ENCODE assay signal across 11 cellular contexts in genomic region chr1:184299076-184299790, GRCh38.
DNase-seq lines count a peak whose midpoint lies in the region; ATAC-seq, FAIRE-seq and TF ChIP-seq lines count a peak whose summit lies in the region.
"Had no signal": no experiment of that assay in that cellular context is flagged by ENCODE, and none has a peak within 500 bp of the region (broad histone marks: within the 10 kb centered on the region; RNA-seq: fewer than 3 reads in every experiment).

No MANE protein-coding gene starts in this region.

- H3K79me1 ChIP-seq in H1 (ENCODE audit: low read depth, low read length) = no peaks in the 10 kb centered on the region

- H3K27ac ChIP-seq in H1 (ENCODE audit: low read depth, low read length) (no peak overlapping the region), uterus (peak overlapping the region in 1 of 2 donors; percentile 43)
- H3K27ac ChIP-seq: parathyroid adenoma had no signal

- intact Hi-C loops in sciatic nerve (cut with DNase I) = no loop called here
- intact Hi-C loops in uterus (cut with DNase I; ENCODE audit: low total_unique reads) = no loop called here

- no peak overlapping the region for H3K23ac ChIP-seq in H1 (ENCODE audit: insufficient read length)

- ATAC-seq in sciatic nerve = peak; percentile 30
- ATAC-seq: gastrocnemius medialis, T-helper 17 cell had no signal

- TF ChIP-seq POLR2A in H1 (IDR thresholded peaks at IDR 0.05; ENCODE audit: control extremely low read depth in 1 of 2, low read depth in 2 of 2, low read length in 2 of 2) (no peak), uterus (IDR thresholded peaks at IDR 0.05) (no peak)

- H3K79me2 ChIP-seq in H1 (ENCODE audit: control insufficient read depth in 1 of 2, insufficient read depth in 2 of 2, low read length in 2 of 2) = no peaks in the 10 kb centered on the region
- H3K79me2 ChIP-seq: parathyroid adenoma had no signal

- no peaks in the 10 kb centered on the region for H3K36me3 ChIP-seq in H7 (replicated peaks; ENCODE audit: control insufficient read depth, insufficient read depth, low read length)
- no peaks in the 10 kb centered on the region for H3K36me3 ChIP-seq in H1 (ENCODE audit: control insufficient read depth in 2 of 4, insufficient read depth in 4 of 4, low read length in 3 of 4)
- H3K36me3 ChIP-seq in uterus = no peaks in the 10 kb centered on the region
- H3K36me3 ChIP-seq: gastrocnemius medialis had no signal

- no peaks in the 10 kb centered on the region for H3K9me3 ChIP-seq in H1 (ENCODE audit: insufficient read depth in 2 of 2, low read depth in 1 of 2, low read length in 1 of 2)
- no peaks in the 10 kb centered on the region for H3K9me3 ChIP-seq in uterus
- H3K9me3 ChIP-seq: gastrocnemius medialis had no signal

- DNase-seq in H7 = peak; percentile 2
- peak; percentile 88 to 94 for DNase-seq in NCI-H524 (lab: John Stamatoyannopoulos, UW)
- no peak for DNase-seq in H1 (ENCODE audit: low read depth in 1 of 2, low spot score in 2 of 2)
- DNase-seq in sciatic nerve (ENCODE audit: low spot score) = no peak
- no peak for DNase-seq in uterus
- no peak for DNase-seq in activated CD4-positive, alpha-beta T cell treated with anti-CD3 and anti-CD28 coated beads for 48 hours
- no peak for DNase-seq in SIG-M5 treated with dmso at 0.1 percent for 504 hours (lab: John Stamatoyannopoulos, UW; ENCODE audit: unreplicated experiment)
- DNase-seq: activated effector memory CD4-positive, alpha-beta T cell treated with anti-CD3 and anti-CD28 coated beads, Interleukin-2, amount 50 U/mL, for 16 hours; gastrocnemius medialis; T-helper 17 cell had no signal

- no peak overlapping the region for H2BK12ac ChIP-seq in H1 (ENCODE audit: low read depth, low read length)

- H3K14ac ChIP-seq in H1 (ENCODE audit: insufficient read length) = no peak overlapping the region

- no peak overlapping the region for H2BK120ac ChIP-seq in H1 (replicated peaks; ENCODE audit: low read depth, low read length)

- H3K27me3 ChIP-seq in H7 (ENCODE audit: control insufficient read depth, insufficient read depth, low read length) (no peaks in the 10 kb centered on the region), H1 (replicated peaks in 1 of 4; ENCODE audit: control insufficient read depth in 3 of 4, extremely low read depth in 1 of 4, insufficient read depth in 3 of 4, low read length in 3 of 4) (no peaks in the 10 kb centered on the region), uterus (no peaks in the 10 kb centered on the region)
- H3K27me3 ChIP-seq: gastrocnemius medialis had no signal

- no peak overlapping the region for H4K5ac ChIP-seq in H1 (ENCODE audit: insufficient read length, low read depth, low read length)

- H2AFZ ChIP-seq in H1 (ENCODE audit: low read length) = 0 out of 2 replicates have a peak overlapping the region, but pooled peaks have one; percentile 62
- H2AFZ ChIP-seq: parathyroid adenoma had no signal

- H3K4me1 ChIP-seq in H1 (replicated peaks in 1 of 4; ENCODE audit: control insufficient read depth in 3 of 4, insufficient read depth in 4 of 4, low read length in 3 of 4) (peaks cover 0 to 8% (median 6%) of the 10 kb centered on the region in 4 experiments; a peak in 4 of 7 replicates), uterus (no peaks in the 10 kb centered on the region)
- H3K4me1 ChIP-seq: parathyroid adenoma had no signal

- H3K4me2 ChIP-seq in H1 (ENCODE audit: insufficient read depth in 1 of 2, low read depth in 2 of 2, low read length in 2 of 2) = no peak overlapping the region

- H3K4me3 ChIP-seq in H7 (ENCODE audit: insufficient read depth, low read depth, low read length) (no peak overlapping the region), H1 (ENCODE audit: extremely low read depth in 1 of 4, insufficient read depth in 2 of 4, low read depth in 3 of 4, low read length in 4 of 4) (no peak overlapping the region), uterus (no peak overlapping the region)
- H3K4me3 ChIP-seq: gastrocnemius medialis had no signal

- H4K8ac ChIP-seq in H1 (ENCODE audit: extremely low read depth, insufficient read depth, low read length) = no peak overlapping the region

- H3K4ac ChIP-seq in H1 (replicated peaks; ENCODE audit: insufficient read length, low read depth, low read length) = no peak overlapping the region

- 0 out of 7 replicates have a peak overlapping the region, but pooled peaks of 1 of the 4 experiments have one; percentile 4 for H3K9ac ChIP-seq in H1 (replicated peaks in 1 of 4; ENCODE audit: extremely low read depth in 1 of 4, low read depth in 3 of 4, low read length in 3 of 4)
- H3K9ac ChIP-seq: parathyroid adenoma had no signal

- no peak overlapping the region for H3K56ac ChIP-seq in H1 (replicated peaks; ENCODE audit: insufficient read length, low read depth, low read length)

- no peak for FAIRE-seq in H1 (lab: Jason Lieb, UNC)

- no peak overlapping the region for H4K91ac ChIP-seq in H1 (replicated peaks; ENCODE audit: insufficient read length, low read length)

- H4K20me1 ChIP-seq in H1 (replicated peaks in 1 of 2; ENCODE audit: control insufficient read depth in 1 of 2, insufficient read depth in 2 of 2, low read length in 2 of 2) = no peaks in the 10 kb centered on the region

- no peak overlapping the region for H2BK5ac ChIP-seq in H1 (ENCODE audit: low read depth, low read length)

- TF ChIP-seq EP300 in H1 (IDR thresholded peaks at IDR 0.05; ENCODE audit: borderline replicate concordance in 1 of 2, low read depth in 2 of 2, low read length in 2 of 2) = no peak

- no peak overlapping the region for H2BK20ac ChIP-seq in H1 (ENCODE audit: low read length)

- POLR2A ChIA-PET in H1 (lab: Charles Lee; ENCODE audit: partially characterized antibody) = no interaction called here

- no peak overlapping the region; the same call in 1 of the 2 replicates for H3K18ac ChIP-seq in H1 (ENCODE audit: extremely low read depth, low read length)

- H2AK5ac ChIP-seq in H1 (ENCODE audit: low read depth, low read length) = no peak overlapping the region

- H2BK15ac ChIP-seq in H1 (ENCODE audit: low read length) = no peak overlapping the region

- CTCF ChIA-PET in H1 (lab: Charles Lee; ENCODE audit: partially characterized antibody) = interaction anchor here (1.0 to 1.1 kb wide), 2 partner anchors 9 to 12 kb away, joined by 3 to 4 read pairs; no protein-coding TSS in a partner anchor

- TF ChIP-seq CTCF in H1 (IDR thresholded peaks at IDR 0.05; ENCODE audit: control extremely low read depth in 1 of 3, insufficient read depth in 1 of 3, low read depth in 1 of 3, low read length in 3 of 3) = no peak
- no peak for TF ChIP-seq CTCF in uterus (IDR thresholded peaks at IDR 0.05)

- TF ChIP-seq RAD21 in H1 (IDR thresholded peaks at IDR 0.05 in 1 of 2, conservative IDR thresholded peaks at IDR 0.05 in 1 of 2; ENCODE audit: low read depth in 2 of 2, low read length in 2 of 2) = no peak

- H3K23me2 ChIP-seq in H1 (ENCODE audit: low read depth, low read length) = no peaks in the 10 kb centered on the region

- WGBS in H1 (ENCODE audit: extremely low coverage in 1 of 2, insufficient coverage in 1 of 2, insufficient read length in 1 of 2, insufficient replicate concordance in 2 of 2, low coverage in 1 of 2, low lambda C conversion rate in 2 of 2, missing lambda C conversion rate in 1 of 2), 2 experiments = 86% methylated on average over 6 of the region's 6 CpGs; no CpG with 5 or more reads in 1 of the 2 experiments

TF ChIP-seq in H1, 55 proteins besides CTCF, POLR2A, EP300 and RAD21 (continues in another document):
- TF ChIP-seq KDM4A (IDR thresholded peaks at IDR 0.05; ENCODE audit: low read depth, low read length, severe bottlenecking) (no peak), TEAD4 (IDR thresholded peaks at IDR 0.05; ENCODE audit: low read depth, low read length) (no peak), KDM1A (IDR thresholded peaks at IDR 0.05; ENCODE audit: borderline replicate concordance, low read length) (no peak), ZNF274 (IDR thresholded peaks at IDR 0.05; ENCODE audit: borderline replicate concordance, extremely low read depth, low read length) (no peak), FOSL1 (IDR thresholded peaks at IDR 0.05; ENCODE audit: insufficient read depth, low read depth, low read length) (no peak), JUND (IDR thresholded peaks at IDR 0.05; ENCODE audit: low read length) (no peak), GTF2F1 (IDR thresholded peaks at IDR 0.05; ENCODE audit: borderline replicate concordance, low read depth, low read length) (no peak), MAFK (IDR thresholded peaks at IDR 0.05; ENCODE audit: low read depth, low read length) (no peak), NRF1 (IDR thresholded peaks at IDR 0.05; ENCODE audit: low read depth, low read length) (no peak), ATF3 (IDR thresholded peaks at IDR 0.05; ENCODE audit: insufficient read depth, low read depth, low read length) (no peak), GABPA (IDR thresholded peaks at IDR 0.05; ENCODE audit: borderline replicate concordance, insufficient read depth, low read length) (no peak), KDM5A (IDR thresholded peaks at IDR 0.05; ENCODE audit: low read length) (no peak), CBX5 (IDR thresholded peaks at IDR 0.05; ENCODE audit: low read depth, low read length) (no peak)
- TF ChIP-seq, protein P1, sequence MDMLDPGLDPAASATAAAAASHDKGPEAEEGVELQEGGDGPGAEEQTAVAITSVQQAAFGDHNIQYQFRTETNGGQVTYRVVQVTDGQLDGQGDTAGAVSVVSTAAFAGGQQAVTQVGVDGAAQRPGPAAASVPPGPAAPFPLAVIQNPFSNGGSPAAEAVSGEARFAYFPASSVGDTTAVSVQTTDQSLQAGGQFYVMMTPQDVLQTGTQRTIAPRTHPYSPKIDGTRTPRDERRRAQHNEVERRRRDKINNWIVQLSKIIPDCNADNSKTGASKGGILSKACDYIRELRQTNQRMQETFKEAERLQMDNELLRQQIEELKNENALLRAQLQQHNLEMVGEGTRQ (IDR thresholded peaks at IDR 0.05; ENCODE audit: low read length) = no peak
- TF ChIP-seq, protein P2, sequence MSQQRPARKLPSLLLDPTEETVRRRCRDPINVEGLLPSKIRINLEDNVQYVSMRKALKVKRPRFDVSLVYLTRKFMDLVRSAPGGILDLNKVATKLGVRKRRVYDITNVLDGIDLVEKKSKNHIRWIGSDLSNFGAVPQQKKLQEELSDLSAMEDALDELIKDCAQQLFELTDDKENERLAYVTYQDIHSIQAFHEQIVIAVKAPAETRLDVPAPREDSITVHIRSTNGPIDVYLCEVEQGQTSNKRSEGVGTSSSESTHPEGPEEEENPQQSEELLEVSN (IDR thresholded peaks at IDR 0.05) = no peak

Comparison
In these comparisons a context has a peak if more than half of its experiments do, and no peak if none do; other contexts are left out.
1. DNase-seq: peak in H7 (single experiment) and NCI-H524 (2 of 2); none in H1 (0 of 2), sciatic nerve (single experiment), uterus (0 of 2), activated CD4-positive, alpha-beta T cell treated with anti-CD3 and anti-CD28 coated beads for 48 hours (single experiment) and SIG-M5 treated with dmso at 0.1 percent for 504 hours (single experiment).